13 cellular contexts compared by ENCODE assay signal in genomic region chr10:110361800-110362456, GRCh38. TPM values are rescaled to one million over a fixed set of nuclear protein-coding genes. Genes with fewer than 3 reads are reported as not detected.
A peak's percentile ranks its signal among the peaks of the same experiment; 100 is the strongest.
DNase-seq lines count a peak whose midpoint lies in the region; ATAC-seq lines count a peak whose summit lies in the region.
"Had no signal": no experiment of that assay in that cellular context is flagged by ENCODE, and none has a peak within 500 bp of the region (broad histone marks: within the 10 kb centered on the region; RNA-seq: fewer than 3 reads in every experiment).

No MANE protein-coding gene starts in this region.

- ATAC-seq in activated naive CD8-positive, alpha-beta T cell treated with anti-CD3 and anti-CD28 coated beads, Interleukin-2, amount 10 ng/mL, durations not matched to agents 7 days and 5 days (ENCODE audit: low read depth): peak; percentile 48
- ATAC-seq in HG03442 (IDR thresholded peaks at IDR 0.05; ENCODE audit: unreplicated experiment): peak; percentile 28
- ATAC-seq in activated T-helper 17 cell treated with anti-CD3 and anti-CD28 coated beads, Interleukin-2, amount 50 U/mL, for 72 hours (replicated peaks): peak; percentile 50
- peak; percentile 19 to 27 for ATAC-seq in stimulated activated naive B cell treated with anti-CD40 and anti-IgM and Interleukin-4, amounts not matched to agents 10 μg/mL and 1 μg/mL and 100 μg/mL, for 72 hours (replicated peaks)

- peaks cover 2% of the 10 kb centered on the region for H3K27me3 Mint-ChIP-seq in activated naive CD8-positive, alpha-beta T cell treated with anti-CD3 and anti-CD28 coated beads, Interleukin-2, amount 10 ng/mL, durations not matched to agents 7 days and 5 days
- peaks cover 3% of the 10 kb centered on the region for H3K27me3 Mint-ChIP-seq in activated naive CD8-positive, alpha-beta T cell treated with anti-CD3 and anti-CD28 coated beads for 36 hours
- no peaks in the 10 kb centered on the region for H3K27me3 Mint-ChIP-seq in activated T-helper 17 cell treated with anti-CD3 and anti-CD28 coated beads, Interleukin-2, amount 50 U/mL, for 72 hours
- H3K27me3 Mint-ChIP-seq in stimulated activated naive B cell treated with anti-CD40 and anti-IgM and Interleukin-4, amounts not matched to agents 10 μg/mL and 1 μg/mL and 100 μg/mL, for 72 hours: no peaks in the 10 kb centered on the region

- DNase-seq in activated naive CD8-positive, alpha-beta T cell treated with anti-CD3 and anti-CD28 coated beads, Interleukin-2, amount 10 ng/mL, durations not matched to agents 7 days and 5 days: no peak
- no peak for DNase-seq in activated naive CD8-positive, alpha-beta T cell treated with anti-CD3 and anti-CD28 coated beads for 36 hours
- no peak for DNase-seq in stimulated activated naive B cell treated with anti-CD40 and anti-IgM and Interleukin-4, amounts not matched to agents 10 μg/mL and 1 μg/mL and 100 μg/mL, for 72 hours
- DNase-seq in NCI-H2196 treated with DMSO at 0.1 percent for 48 hours (lab: John Stamatoyannopoulos, UW; ENCODE audit: unreplicated experiment) (no peak), middle frontal gyrus (ENCODE audit: extremely low spot score, low spot score) (no peak), NCI-H1092 (lab: John Stamatoyannopoulos, UW) (no peak)
- DNase-seq: amygdala, foreskin fibroblast, NCI-H1930, NCI-H524 treated with DMSO at 0.1 percent for 48 hours, OCI-M1 had no signal

- no peak overlapping the region for H3K27ac Mint-ChIP-seq in activated naive CD8-positive, alpha-beta T cell treated with anti-CD3 and anti-CD28 coated beads, Interleukin-2, amount 10 ng/mL, durations not matched to agents 7 days and 5 days
- H3K27ac Mint-ChIP-seq in activated naive CD8-positive, alpha-beta T cell treated with anti-CD3 and anti-CD28 coated beads for 36 hours: no peak overlapping the region
- H3K27ac Mint-ChIP-seq in activated T-helper 17 cell treated with anti-CD3 and anti-CD28 coated beads, Interleukin-2, amount 50 U/mL, for 72 hours: peak overlapping the region; percentile 61
- H3K27ac Mint-ChIP-seq in stimulated activated naive B cell treated with anti-CD40 and anti-IgM and Interleukin-4, amounts not matched to agents 10 μg/mL and 1 μg/mL and 100 μg/mL, for 72 hours: no peak overlapping the region

- POLR2A ChIA-PET in activated naive CD8-positive, alpha-beta T cell treated with anti-CD3 and anti-CD28 coated beads, Interleukin-2, amount 10 ng/mL, durations not matched to agents 7 days and 5 days (lab: Charles Lee): no interaction called here

- H3K9me3 Mint-ChIP-seq in activated naive CD8-positive, alpha-beta T cell treated with anti-CD3 and anti-CD28 coated beads, Interleukin-2, amount 10 ng/mL, durations not matched to agents 7 days and 5 days: no peaks in the 10 kb centered on the region
- no peaks in the 10 kb centered on the region for H3K9me3 Mint-ChIP-seq in activated naive CD8-positive, alpha-beta T cell treated with anti-CD3 and anti-CD28 coated beads for 36 hours
- H3K9me3 Mint-ChIP-seq in activated T-helper 17 cell treated with anti-CD3 and anti-CD28 coated beads, Interleukin-2, amount 50 U/mL, for 72 hours: no peaks in the 10 kb centered on the region
- no peaks in the 10 kb centered on the region for H3K9me3 Mint-ChIP-seq in stimulated activated naive B cell treated with anti-CD40 and anti-IgM and Interleukin-4, amounts not matched to agents 10 μg/mL and 1 μg/mL and 100 μg/mL, for 72 hours

- H3K4me1 Mint-ChIP-seq in activated naive CD8-positive, alpha-beta T cell treated with anti-CD3 and anti-CD28 coated beads, Interleukin-2, amount 10 ng/mL, durations not matched to agents 7 days and 5 days: peaks cover 14% of the 10 kb centered on the region
- peaks cover 45% of the 10 kb centered on the region for H3K4me1 Mint-ChIP-seq in activated naive CD8-positive, alpha-beta T cell treated with anti-CD3 and anti-CD28 coated beads for 36 hours
- H3K4me1 Mint-ChIP-seq in activated T-helper 17 cell treated with anti-CD3 and anti-CD28 coated beads, Interleukin-2, amount 50 U/mL, for 72 hours: peaks cover 41% of the 10 kb centered on the region
- peaks cover 67 to 93% of the 10 kb centered on the region in 2 donors for H3K4me1 Mint-ChIP-seq in stimulated activated naive B cell treated with anti-CD40 and anti-IgM and Interleukin-4, amounts not matched to agents 10 μg/mL and 1 μg/mL and 100 μg/mL, for 72 hours

- H3K36me3 Mint-ChIP-seq in activated naive CD8-positive, alpha-beta T cell treated with anti-CD3 and anti-CD28 coated beads, Interleukin-2, amount 10 ng/mL, durations not matched to agents 7 days and 5 days: no peaks in the 10 kb centered on the region
- H3K36me3 Mint-ChIP-seq in activated naive CD8-positive, alpha-beta T cell treated with anti-CD3 and anti-CD28 coated beads for 36 hours: no peaks in the 10 kb centered on the region
- no peaks in the 10 kb centered on the region for H3K36me3 Mint-ChIP-seq in activated T-helper 17 cell treated with anti-CD3 and anti-CD28 coated beads, Interleukin-2, amount 50 U/mL, for 72 hours (ENCODE audit: low read depth)
- no peaks in the 10 kb centered on the region for H3K36me3 Mint-ChIP-seq in stimulated activated naive B cell treated with anti-CD40 and anti-IgM and Interleukin-4, amounts not matched to agents 10 μg/mL and 1 μg/mL and 100 μg/mL, for 72 hours

- H3K4me3 Mint-ChIP-seq in activated naive CD8-positive, alpha-beta T cell treated with anti-CD3 and anti-CD28 coated beads, Interleukin-2, amount 10 ng/mL, durations not matched to agents 7 days and 5 days: no peak overlapping the region
- H3K4me3 Mint-ChIP-seq in activated naive CD8-positive, alpha-beta T cell treated with anti-CD3 and anti-CD28 coated beads for 36 hours: no peak overlapping the region
- peak overlapping the region; percentile 60 for H3K4me3 Mint-ChIP-seq in activated T-helper 17 cell treated with anti-CD3 and anti-CD28 coated beads, Interleukin-2, amount 50 U/mL, for 72 hours
- H3K4me3 Mint-ChIP-seq in stimulated activated naive B cell treated with anti-CD40 and anti-IgM and Interleukin-4, amounts not matched to agents 10 μg/mL and 1 μg/mL and 100 μg/mL, for 72 hours: no peak overlapping the region

RNA-seq across cellular contexts. Expression of gene SMNDC1, which starts 57.2 kb away (rescaled TPM):
- 10 to 100 TPM; 36.4 to 39.2 TPM for total RNA-seq in activated naive CD8-positive, alpha-beta T cell treated with anti-CD3 and anti-CD28 coated beads, Interleukin-2, amount 10 ng/mL, durations not matched to agents 7 days and 5 days
- 10 to 100 TPM; 55.1 to 56.9 TPM for total RNA-seq in activated naive CD8-positive, alpha-beta T cell treated with anti-CD3 and anti-CD28 coated beads for 36 hours
- 10 to 100 TPM; 35.8 to 40.1 TPM for total RNA-seq in activated T-helper 17 cell treated with anti-CD3 and anti-CD28 coated beads, Interleukin-2, amount 50 U/mL, for 72 hours
